In genomic region chr17:39739020-39739884, GRCh38 we compare ENCODE assay signal across 6 cellular contexts. TPM values are rescaled to one million over a fixed set of nuclear protein-coding genes. Genes with fewer than 3 reads are reported as not detected.
DNase-seq lines count a peak whose midpoint lies in the region; ATAC-seq and TF ChIP-seq lines count a peak whose summit lies in the region.

No MANE protein-coding gene starts in this region.

- H2AFZ ChIP-seq in GM23248, result peak overlapping the region; percentile 84

- no peaks in the 10 kb centered on the region for H3K9me3 ChIP-seq in GM23248 (ENCODE audit: low read depth)
- H3K9me3 ChIP-seq in SK-N-MC (ENCODE audit: low read depth, low read length), result no peaks in the 10 kb centered on the region
- no peaks in the 10 kb centered on the region for H3K9me3 ChIP-seq in lower lobe of right lung
- no peaks in the 10 kb centered on the region for H3K9me3 ChIP-seq in BE2C

- no peak overlapping the region for H3K27ac ChIP-seq in GM23248
- H3K27ac ChIP-seq in SK-N-MC, result no peak overlapping the region
- peak overlapping the region; percentile 76 for H3K27ac ChIP-seq in lower lobe of right lung

- H3K4me1 ChIP-seq in GM23248 (ENCODE audit: insufficient read depth) (peaks cover 20% of the 10 kb centered on the region), lower lobe of right lung (peaks cover 24% of the 10 kb centered on the region), BE2C (no peaks in the 10 kb centered on the region)

- H4K20me1 ChIP-seq in GM23248 (ENCODE audit: insufficient read depth), result no peaks in the 10 kb centered on the region

- ATAC-seq in lower lobe of right lung, result peak; percentile 74 to 78

- peak overlapping the region; percentile 48; the same call in 1 of the 2 replicates for H3K4me3 ChIP-seq in GM23248
- peak overlapping the region; percentile 57; the same call in 1 of the 2 replicates for H3K4me3 ChIP-seq in SK-N-MC
- peak overlapping the region; percentile 62 for H3K4me3 ChIP-seq in lower lobe of right lung
- no peak overlapping the region for H3K4me3 ChIP-seq in BE2C (ENCODE audit: low read depth, low read length)

- no peaks in the 10 kb centered on the region for H3K79me2 ChIP-seq in GM23248 (ENCODE audit: insufficient read depth)

- WGBS in GM23248 (ENCODE audit: low coverage in 1 of 2, low lambda C conversion rate in 2 of 2, missing lambda C conversion rate in 2 of 2), 2 experiments, result 4 to 6% methylated on average over 24 to 31 of the region's 31 CpGs

- H3K36me3 ChIP-seq in GM23248 (ENCODE audit: low read depth), result no peaks in the 10 kb centered on the region
- no peaks in the 10 kb centered on the region for H3K36me3 ChIP-seq in SK-N-MC (ENCODE audit: insufficient read depth, low read length)
- H3K36me3 ChIP-seq in lower lobe of right lung, result peaks cover 9% of the 10 kb centered on the region
- H3K36me3 ChIP-seq in BE2C, result no peaks in the 10 kb centered on the region

- in situ Hi-C loops in GM23248 (cut with MboI), result no loop called here

- no peaks in the 10 kb centered on the region for H3F3A ChIP-seq in GM23248 (ENCODE audit: insufficient read depth)

- H3K4me2 ChIP-seq in GM23248 (ENCODE audit: unreplicated experiment), result peak overlapping the region; percentile 38

- peaks cover 4% of the 10 kb centered on the region; the same call in 1 of the 2 replicates for H3K27me3 ChIP-seq in GM23248 (replicated peaks; ENCODE audit: insufficient read depth)
- peaks cover 39% of the 10 kb centered on the region for H3K27me3 ChIP-seq in lower lobe of right lung (ENCODE audit: low read depth)
- peaks cover 79% of the 10 kb centered on the region for H3K27me3 ChIP-seq in BE2C

- intact Hi-C loops in lower lobe of right lung (cut with DNase I), result no loop called here

- H3K9me2 ChIP-seq in GM23248 (ENCODE audit: insufficient read depth), result no peaks in the 10 kb centered on the region

- TF ChIP-seq CTCF in lower lobe of right lung (IDR thresholded peaks at IDR 0.05) (no peak), BE2C (IDR thresholded peaks at IDR 0.05; ENCODE audit: low read depth, low read length) (no peak)

- peak; percentile 74 for DNase-seq in GM23248
- no peak for DNase-seq in SK-N-MC (ENCODE audit: low read depth, low spot score)
- peak; percentile 83 for DNase-seq in lower lobe of right lung
- DNase-seq in hippocampal formation (lab: John Stamatoyannopoulos, UW), result no peak
- DNase-seq in BE2C, result no peak
- no peak for DNase-seq in hypothalamus (lab: John Stamatoyannopoulos, UW)

- 0 out of 2 replicates have a peak overlapping the region, but pooled peaks have one; percentile 27 for H3K9ac ChIP-seq in GM23248
- H3K9ac ChIP-seq in SK-N-MC (ENCODE audit: insufficient read length), result no peak overlapping the region

RNA-seq across cellular contexts. Expression of gene GRB7, which starts 1.5 kb away (rescaled TPM):
- 0.25 TPM in 1 of 2 replicates, not detected in the other for total RNA-seq in GM23248 (2014; rRNA removed; shearing (Covaris generic))
- not detected in 2 replicates for polyA plus RNA-seq in GM23248 (2016; fragmentation: Nextera tagmentation; extraction: Ambion mirVana)
- total RNA-seq in lower lobe of right lung, result 34.5 TPM
- not detected for polyA plus RNA-seq in BE2C (2012; ENCODE audit: insufficient read depth, insufficient read length, low read depth)

RNA-seq across cellular contexts. Expression of gene MIEN1, which starts 8.9 kb away (rescaled TPM):
- 33.6 and 37.1 TPM in 2 replicates for total RNA-seq in GM23248 (2014; rRNA removed; shearing (Covaris generic))
- 85.4 and 88.4 TPM in 2 replicates for polyA plus RNA-seq in GM23248 (2016; fragmentation: Nextera tagmentation; extraction: Ambion mirVana)
- total RNA-seq in lower lobe of right lung, result 46.4 TPM
- polyA plus RNA-seq in BE2C (2012; ENCODE audit: insufficient read depth, insufficient read length, low read depth), result 56.4 TPM

RNA-seq across cellular contexts. Expression of gene ERBB2, which starts 39.4 kb away (rescaled TPM):
- 45.8 and 55.4 TPM in 2 replicates for total RNA-seq in GM23248 (2014; rRNA removed; shearing (Covaris generic))
- polyA plus RNA-seq in GM23248 (2016; fragmentation: Nextera tagmentation; extraction: Ambion mirVana), result 28.5 and 30.3 TPM in 2 replicates
- total RNA-seq in lower lobe of right lung, result 96.1 TPM
- 2.5 TPM for polyA plus RNA-seq in BE2C (2012; ENCODE audit: insufficient read depth, insufficient read length, low read depth)

RNA-seq across cellular contexts. Expression of gene PGAP3, which starts 51.4 kb away (rescaled TPM):
- total RNA-seq in GM23248 (2014; rRNA removed; shearing (Covaris generic)), result 14.2 and 15.3 TPM in 2 replicates
- 9.2 and 10.6 TPM in 2 replicates for polyA plus RNA-seq in GM23248 (2016; fragmentation: Nextera tagmentation; extraction: Ambion mirVana)
- total RNA-seq in lower lobe of right lung, result 20.7 TPM
- 30.5 TPM for polyA plus RNA-seq in BE2C (2012; ENCODE audit: insufficient read depth, insufficient read length, low read depth)

Comparison
In these comparisons a context has a peak if more than half of its experiments do, and no peak if none do; other contexts are left out.
1. DNase-seq: peak in GM23248 (single experiment) and lower lobe of right lung (single experiment); none in SK-N-MC (single experiment), hippocampal formation (0 of 2), BE2C (single experiment) and hypothalamus (0 of 51).
2. RNA of gene GRB7, which starts 1.5 kb away (total RNA-seq): 34.5 TPM in lower lobe of right lung (single experiment); 0.25 TPM in GM23248; every median in the first group is over 10 times any median in the second.